ENCODE assay signal across 11 cellular contexts in genomic region chr1:24186031-24186710, GRCh38. TPM values are rescaled to one million over a fixed set of nuclear protein-coding genes. Genes with fewer than 3 reads are reported as not detected.
A peak's percentile ranks its signal among the peaks of the same experiment; 100 is the strongest.
DNase-seq lines count a peak whose midpoint lies in the region; ATAC-seq and TF ChIP-seq lines count a peak whose summit lies in the region.
"Had no signal": no experiment of that assay in that cellular context is flagged by ENCODE, and none has a peak within 500 bp of the region (broad histone marks: within the 10 kb centered on the region; RNA-seq: fewer than 3 reads in every experiment).

No MANE protein-coding gene starts in this region.

- H3K36me3 Mint-ChIP-seq in memory B cell, result peaks cover 6% of the 10 kb centered on the region

- H3K9me3 ChIP-seq in right atrium auricular region, result no peaks in the 10 kb centered on the region
- no peaks in the 10 kb centered on the region for H3K9me3 ChIP-seq in heart right ventricle
- no peaks in the 10 kb centered on the region for H3K9me3 ChIP-seq in ascending aorta
- H3K9me3 ChIP-seq in upper lobe of left lung, result no peaks in the 10 kb centered on the region

- TF ChIP-seq EP300 in upper lobe of left lung (IDR thresholded peaks at IDR 0.05), result no peak

- H3K27ac ChIP-seq in right atrium auricular region (peak overlapping the region; percentile 67 to 75), heart right ventricle (peak overlapping the region in 1 of 10 donors; percentile 45), ascending aorta (no peak overlapping the region), upper lobe of left lung (peak overlapping the region in 2 of 4 donors; percentile 5 to 37)
- H3K27ac ChIP-seq: brain microvascular endothelial cell had no signal

- H3K4me1 ChIP-seq in right atrium auricular region (peaks cover 0 to 16% of the 10 kb centered on the region in 2 donors), heart right ventricle (peaks cover 0 to 35% (median 12%) of the 10 kb centered on the region in 9 donors), ascending aorta (peaks cover 6 to 8% of the 10 kb centered on the region in 2 donors), upper lobe of left lung (peaks cover 13 to 34% (median 23%) of the 10 kb centered on the region in 4 donors)

- no peak for DNase-seq in right atrium auricular region (ENCODE audit: low spot score)
- DNase-seq in heart right ventricle, result no peak
- DNase-seq in ascending aorta (ENCODE audit: low spot score in 2 of 2), result no peak
- no peak for DNase-seq in memory B cell (ENCODE audit: low spot score in 2 of 2)
- no peak for DNase-seq in upper lobe of left lung
- DNase-seq in iPS-NIHi7 (ENCODE audit: extremely low spot score), result no peak
- DNase-seq in SKM-1 treated with dmso at 0.1 percent for 144 hours (lab: John Stamatoyannopoulos, UW; ENCODE audit: unreplicated experiment), result no peak
- DNase-seq: brain microvascular endothelial cell; stimulated activated CD8-positive, alpha-beta memory T cell treated with anti-CD3 and anti-CD28 coated beads, Interleukin-4, amount 100 ng/mL, for 48 hours had no signal

- WGBS in heart right ventricle, 2 donors, result 85% methylated on average over 13 of the region's 13 CpGs
- WGBS in upper lobe of left lung, 2 donors, result 78 to 80% methylated on average over 13 of the region's 13 CpGs

- ATAC-seq in heart right ventricle, result no peak
- no peak for ATAC-seq in memory B cell (ENCODE audit: low read depth)
- ATAC-seq in upper lobe of left lung (ENCODE audit: low FRiP score in 2 of 2), result no peak
- no peak for ATAC-seq in GM19463 (IDR thresholded peaks at IDR 0.05; ENCODE audit: unreplicated experiment)

- H3K27me3 Mint-ChIP-seq in memory B cell, result no peaks in the 10 kb centered on the region

- intact Hi-C loops in heart right ventricle (cut with DNase I) (no loop called here), ascending aorta (cut with DNase I) (no loop called here)

- peak overlapping the region; percentile 88 for H3K27ac Mint-ChIP-seq in memory B cell

- no peaks in the 10 kb centered on the region for H3K9me3 Mint-ChIP-seq in memory B cell

- peak overlapping the region in 1 of 2 donors; percentile 58 for H3K4me3 ChIP-seq in right atrium auricular region
- peak overlapping the region in 4 of 10 donors; percentile 54 to 62 (median 59) for H3K4me3 ChIP-seq in heart right ventricle
- H3K4me3 ChIP-seq in ascending aorta, result peak overlapping the region; percentile 57 to 69
- peak overlapping the region in 3 of 4 donors; percentile 56 to 69 (median 66) for H3K4me3 ChIP-seq in upper lobe of left lung

- peaks cover 56% of the 10 kb centered on the region for H3K4me1 Mint-ChIP-seq in memory B cell

- H3K4me3 Mint-ChIP-seq in memory B cell, result peak overlapping the region; percentile 91

- TF ChIP-seq CTCF in right atrium auricular region (IDR thresholded peaks at IDR 0.05) (no peak), heart right ventricle (IDR thresholded peaks at IDR 0.05) (no peak), ascending aorta (IDR thresholded peaks at IDR 0.05) (no peak), upper lobe of left lung (IDR thresholded peaks at IDR 0.05) (no peak)

- H3K27me3 ChIP-seq in right atrium auricular region (no peaks in the 10 kb centered on the region), heart right ventricle (peaks cover 0 to 29% (median 15%) of the 10 kb centered on the region in 7 donors), ascending aorta (no peaks in the 10 kb centered on the region), upper lobe of left lung (peaks cover 0 to 14% (median 3%) of the 10 kb centered on the region in 4 donors)

- H3K36me3 ChIP-seq in right atrium auricular region (no peaks in the 10 kb centered on the region), heart right ventricle (no peaks in the 10 kb centered on the region), ascending aorta (no peaks in the 10 kb centered on the region), upper lobe of left lung (no peaks in the 10 kb centered on the region)
- H3K36me3 ChIP-seq: brain microvascular endothelial cell had no signal

- no peak for TF ChIP-seq POLR2A in upper lobe of left lung (IDR thresholded peaks at IDR 0.05)

RNA-seq across cellular contexts. Expression of gene IFNLR1, which starts 0.9 kb away (rescaled TPM):
- 1 to 10 TPM; 3.7 to 6.2 TPM for total RNA-seq in right atrium auricular region
- total RNA-seq in heart right ventricle, result 1 to 10 TPM; 2.0 to 3.7 (median 2.6) TPM
- 1 to 10 TPM in 1 of 2 donors, under 1 TPM in 1; 0.51 to 1.2 TPM for polyA plus RNA-seq in heart right ventricle
- total RNA-seq in ascending aorta, result 0.32 TPM
- total RNA-seq in upper lobe of left lung, result 10 to 100 TPM in 2 of 6 donors, 1 to 10 TPM in 4; 4.1 to 15.5 (median 6.8) TPM
- total RNA-seq: SK-MEL-5 had no signal

RNA-seq across cellular contexts. Expression of gene IL22RA1, which starts 43.2 kb away (rescaled TPM):
- total RNA-seq in right atrium auricular region (under 1 TPM; 0.15 to 0.24 TPM), heart right ventricle (1 to 10 TPM in 1 of 10 donors, under 1 TPM in 8, not detected in 1; 0.13 to 1.6 (median 0.31) TPM), ascending aorta (not detected), upper lobe of left lung (1 to 10 TPM in 3 of 6 donors, under 1 TPM in 3; 0.15 to 1.4 (median 0.90) TPM)
- under 1 TPM; 0.07 to 0.29 TPM for polyA plus RNA-seq in heart right ventricle

Comparison
In these comparisons a context has a peak if more than half of its experiments do, and no peak if none do; other contexts are left out.
1. H3K27ac ChIP-seq: peak in right atrium auricular region (2 of 2); none in ascending aorta (0 of 2).